Comparison of ENCODE assay signal across 36 cellular contexts in genomic region chr2:182043861-182044260, GRCh38. TPM values are rescaled to one million over a fixed set of nuclear protein-coding genes. Genes with fewer than 3 reads are reported as not detected.
"Had no signal": no experiment of that assay in that cellular context is flagged by ENCODE, and none has a peak within 500 bp of the region (broad histone marks: within the 10 kb centered on the region; RNA-seq: fewer than 3 reads in every experiment).

No MANE protein-coding gene starts in this region.

- H3K4me3 ChIP-seq: K562 had no signal

- ATAC-seq: activated CD8-positive, alpha-beta memory T cell treated with anti-CD3 and anti-CD28 coated beads, Interleukin-2, amount 10 ng/mL, durations not matched to agents 7 days and 5 days; activated T-cell treated with anti-CD3 and anti-CD28 coated beads, Interleukin-2, amount 50 U/mL, for 72 hours; activated T-helper 17 cell treated with anti-CD3 and anti-CD28 coated beads, Interleukin-2, amount 50 U/mL, for 72 hours; K562; Right ventricle myocardium inferior had no signal

- H3K27me3 ChIP-seq: brain microvascular endothelial cell had no signal

- H3K36me3 ChIP-seq: brain microvascular endothelial cell had no signal

- DNase-seq: activated B cell treated with CpG ODN at 0.5 μM for 24 hours; activated CD4-positive, alpha-beta memory T cell treated with anti-CD3 and anti-CD28 coated beads, Interleukin-2, amount 10 ng/mL, durations not matched to agents 7 days and 5 days; activated CD4-positive, alpha-beta T cell treated with anti-CD3 and anti-CD28 coated beads for 48 hours; activated CD4-positive, CD25-positive, alpha-beta regulatory T cell treated with anti-CD3 and anti-CD28 coated beads, Interleukin-2, amount 50 U/mL, for 72 hours; activated CD8-positive, alpha-beta memory T cell treated with anti-CD3 and anti-CD28 coated beads for 24 hours; activated CD8-positive, alpha-beta memory T cell treated with anti-CD3 and anti-CD28 coated beads, Interleukin-2, amount 10 ng/mL, durations not matched to agents 7 days and 5 days; activated CD8-positive, alpha-beta memory T cell treated with anti-CD3 and anti-CD28 coated beads, Interleukin-2, amount 50 U/mL, for 48 hours; activated effector memory CD4-positive, alpha-beta T cell treated with anti-CD3 and anti-CD28 coated beads, Interleukin-2, amount 50 U/mL, for 16 hours; activated naive CD4-positive, alpha-beta T cell; activated naive CD4-positive, alpha-beta T cell treated with anti-CD3 and anti-CD28 coated beads, Interleukin-2, amount 50 U/mL, for 16 hours; activated naive CD8-positive, alpha-beta T cell treated with anti-CD3 and anti-CD28 coated beads for 36 hours; activated T-cell treated with anti-CD3 and anti-CD28 coated beads, Interleukin-2, amount 50 U/mL, for 1 hour; activated T-cell treated with anti-CD3 and anti-CD28 coated beads, Interleukin-2, amount 50 U/mL, for 72 hours; amniotic stem cell; aorta; brain microvascular endothelial cell; NCI-H1105; NCI-H1417 treated with DMSO at 0.1 percent for 48 hours; NCI-H187 treated with DMSO at 0.1 percent for 48 hours; NCI-H2081; NCI-H2171 treated with DMSO at 0.1 percent for 48 hours; NCI-H2227 treated with DMSO at 0.1 percent for 48 hours; NCI-H446 treated with DMSO at 0.1 percent for 48 hours; NCI-H524; NCI-H69; NCI-H82; SIG-M5; SW 1271; T-helper 1 cell; T-helper 2 cell; T-helper 9 cell had no signal

- H3K27ac ChIP-seq: brain microvascular endothelial cell, RWPE1, VCaP had no signal

RNA-seq across cellular contexts. Expression of gene PPP1R1C, which starts 58.2 kb away (rescaled TPM):
- total RNA-seq: activated B cell treated with CpG ODN at 0.5 μM for 24 hours; activated CD4-positive, alpha-beta memory T cell treated with anti-CD3 and anti-CD28 coated beads, Interleukin-2, amount 10 ng/mL, durations not matched to agents 7 days and 5 days; activated CD8-positive, alpha-beta memory T cell treated with anti-CD3 and anti-CD28 coated beads, Interleukin-2, amount 10 ng/mL, durations not matched to agents 7 days and 5 days; activated naive CD8-positive, alpha-beta T cell treated with anti-CD3 and anti-CD28 coated beads for 36 hours; activated T-cell treated with anti-CD3 and anti-CD28 coated beads, Interleukin-2, amount 50 U/mL, for 72 hours; activated T-helper 17 cell treated with anti-CD3 and anti-CD28 coated beads, Interleukin-2, amount 50 U/mL, for 72 hours had no signal
